ENCODE assay signal across 6 cellular contexts in the genomic region with DNA sequence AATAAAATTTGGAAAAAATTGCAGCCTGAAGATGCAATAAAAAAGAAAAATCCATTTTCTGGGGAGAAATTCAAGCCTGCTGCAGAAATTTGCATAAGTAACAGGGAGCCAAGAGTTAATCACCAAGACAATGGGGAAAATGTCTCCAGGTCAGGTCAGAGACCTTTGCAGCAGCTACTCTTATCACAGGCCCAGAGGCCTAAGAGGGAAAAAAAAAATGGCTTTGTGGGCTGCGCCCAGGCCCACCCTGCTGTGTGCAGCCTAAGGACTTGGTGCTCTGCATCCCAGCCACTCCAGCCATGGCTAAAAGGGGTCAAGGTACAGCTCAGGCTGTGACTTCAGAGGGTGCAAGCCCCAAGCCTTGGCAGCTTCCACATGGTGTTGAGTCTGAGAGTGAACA.
DNase-seq lines count a peak whose midpoint lies in the region; ATAC-seq and TF ChIP-seq lines count a peak whose summit lies in the region.
"Not testable (repeated sequence)": the region's sequence is repeated elsewhere in the genome, so short reads cannot be mapped to it uniquely, and the experiment has no call there.

No MANE protein-coding gene starts in this region.

- ATAC-seq in WTC11, result peak; percentile 92

- not testable (repeated sequence) for H3K23ac ChIP-seq in H9 (ENCODE audit: insufficient read length, low read depth, low read length)

- H3K18ac ChIP-seq in H9 (ENCODE audit: insufficient read length, low read depth, low read length), result not testable (repeated sequence)

- not testable (repeated sequence) for H3K4me3 Mint-ChIP-seq in H9, WTC11, endodermal cell, neural progenitor cell

- not testable (repeated sequence) for H3K4ac ChIP-seq in H9 (ENCODE audit: low read depth, low read length)

- DNase-seq in ELF-1 (ENCODE audit: low read depth, low spot score), result peak; percentile 66
- peak; percentile 57 for DNase-seq in H9
- DNase-seq in WTC11 (ENCODE audit: low spot score), result peak; percentile 14
- peak; percentile 61 for DNase-seq in endodermal cell
- DNase-seq in iPS DF 19.7 (ENCODE audit: low read depth, low spot score), result peak; percentile 23
- peak; percentile 9 for DNase-seq in neural progenitor cell (ENCODE audit: low spot score)

- not testable (repeated sequence) for H3K36me3 ChIP-seq in endodermal cell (ENCODE audit: control insufficient read depth, insufficient read depth, low read length); neural progenitor cell

- H3K4me3 ChIP-seq in endodermal cell (ENCODE audit: low read length), result peak overlapping the region; percentile 16
- H3K4me3 ChIP-seq in neural progenitor cell, result not testable (repeated sequence)

- not testable (repeated sequence) for H4K20me1 ChIP-seq in H9 (ENCODE audit: control insufficient read depth, insufficient read depth, insufficient read length); neural progenitor cell (ENCODE audit: low read depth)

- not testable (repeated sequence) for H2AK5ac ChIP-seq in H9 (ENCODE audit: insufficient read length, low read length)

- no CpG with 5 or more reads among the region's 1 CpG for WGBS in H9 (ENCODE audit: extremely low coverage, insufficient read length, low lambda C conversion rate)
- 86% methylated on average over 1 of the region's 1 CpG; no CpG with 5 or more reads in 1 of the 2 experiments for WGBS in endodermal cell (ENCODE audit: insufficient coverage in 1 of 2, insufficient read length in 1 of 2), 2 experiments

- not testable (repeated sequence) for H4K91ac ChIP-seq in H9 (ENCODE audit: insufficient read length, low read depth, low read length)

- not testable (repeated sequence) for H2BK20ac ChIP-seq in H9 (ENCODE audit: low read depth, low read length, poor library complexity, severe bottlenecking)

- peaks cover 0 to 10% (median 2%) of the 10 kb centered on the region in 3 experiments; a peak in 1 of 7 replicates for H3K36me3 Mint-ChIP-seq in H9 (ENCODE audit: insufficient read depth in 1 of 3, low read depth in 3 of 3)
- H3K36me3 Mint-ChIP-seq in WTC11; endodermal cell (ENCODE audit: low read depth); neural progenitor cell: not testable (repeated sequence)

- H2BK15ac ChIP-seq in H9 (ENCODE audit: low read depth, low read length), result not testable (repeated sequence)

- H3T11ph ChIP-seq in H9 (ENCODE audit: low read length), result not testable (repeated sequence)

- not testable (repeated sequence) for H3K79me2 ChIP-seq in H9 (ENCODE audit: insufficient read depth, low read length); neural progenitor cell (ENCODE audit: low read depth)

- not testable (repeated sequence) for H3K56ac ChIP-seq in H9 (ENCODE audit: insufficient read length, low read depth, low read length)

- H3F3A ChIP-seq in neural progenitor cell (ENCODE audit: low read depth), result not testable (repeated sequence)

- not testable (repeated sequence) for H3K27ac ChIP-seq in H9 (ENCODE audit: insufficient read length, low read depth, low read length); endodermal cell (ENCODE audit: low read depth, low read length); neural progenitor cell

- not testable (repeated sequence) for H4K5ac ChIP-seq in H9 (ENCODE audit: insufficient read length, low read depth, low read length)

- not testable (repeated sequence) for H2BK120ac ChIP-seq in H9 (ENCODE audit: low read depth, low read length, poor library complexity, severe bottlenecking)

- H2BK5ac ChIP-seq in H9 (ENCODE audit: insufficient read length, low read length), result not testable (repeated sequence)

- not testable (repeated sequence) for H3K9me3 Mint-ChIP-seq in H9, neural progenitor cell
- H3K9me3 Mint-ChIP-seq in WTC11, result peaks cover 18% of the 10 kb centered on the region
- H3K9me3 Mint-ChIP-seq in endodermal cell, result peaks cover 13% of the 10 kb centered on the region

- TF ChIP-seq CTCF in H9 (conservative IDR thresholded peaks at IDR 0.05); WTC11 (IDR thresholded peaks at IDR 0.05); endodermal cell (conservative IDR thresholded peaks at IDR 0.05); neural progenitor cell (IDR thresholded peaks at IDR 0.05): not testable (repeated sequence)

- H3K23me2 ChIP-seq in H9 (ENCODE audit: insufficient read length, low read depth, low read length, poor library complexity, severe bottlenecking), result not testable (repeated sequence)

- H3K79me1 ChIP-seq in H9 (ENCODE audit: insufficient read depth, low read depth, low read length, poor library complexity, severe bottlenecking), result not testable (repeated sequence)

- H3K27ac Mint-ChIP-seq in H9, result peak overlapping the region in 2 of 3 experiments; percentile 63 to 67; a peak in 4 of 7 replicates
- H3K27ac Mint-ChIP-seq in WTC11, neural progenitor cell: not testable (repeated sequence)
- peak overlapping the region; percentile 34 for H3K27ac Mint-ChIP-seq in endodermal cell

- H4K8ac ChIP-seq in H9 (replicated peaks; ENCODE audit: insufficient read length, low read depth, low read length), result not testable (repeated sequence)

- not testable (repeated sequence) for H3K27me3 Mint-ChIP-seq in H9 (ENCODE audit: low read depth); WTC11 (ENCODE audit: low read depth); endodermal cell (ENCODE audit: insufficient read depth); neural progenitor cell (ENCODE audit: insufficient read depth, low read depth)

- H3K9ac ChIP-seq in H9 (ENCODE audit: extremely low read depth, insufficient read length, low read length); endodermal cell (ENCODE audit: extremely low read depth, low read length, poor library complexity, severe bottlenecking); neural progenitor cell: not testable (repeated sequence)

- H3K27me3 ChIP-seq in H9 (ENCODE audit: insufficient read depth, low read length); endodermal cell (ENCODE audit: control insufficient read depth, insufficient read depth, low read length, poor library complexity, severe bottlenecking); neural progenitor cell: not testable (repeated sequence)

- not testable (repeated sequence) for H2AFZ ChIP-seq in H9 (ENCODE audit: low read length); neural progenitor cell (replicated peaks)

- H3K9me3 ChIP-seq in H9 (ENCODE audit: control insufficient read depth, low read depth, low read length); endodermal cell (ENCODE audit: control insufficient read depth, low read length); neural progenitor cell (ENCODE audit: low read depth): not testable (repeated sequence)

- not testable (repeated sequence) for H2BK12ac ChIP-seq in H9 (ENCODE audit: insufficient read length, low read depth, low read length)

- CTCF ChIA-PET in WTC11 (lab: Charles Lee), result not testable (repeated sequence)

- H3K14ac ChIP-seq in H9 (ENCODE audit: insufficient read depth, low read length), result not testable (repeated sequence)

- not testable (repeated sequence) for H3K4me2 ChIP-seq in H9 (ENCODE audit: insufficient read depth, insufficient read length, low read length); neural progenitor cell

- H3K4me1 Mint-ChIP-seq in H9, result peaks cover 33 to 40% of the 10 kb centered on the region in 2 experiments
- peaks cover 23% of the 10 kb centered on the region for H3K4me1 Mint-ChIP-seq in WTC11
- peaks cover 15% of the 10 kb centered on the region for H3K4me1 Mint-ChIP-seq in endodermal cell
- not testable (repeated sequence) for H3K4me1 Mint-ChIP-seq in neural progenitor cell

- POLR2A ChIA-PET in WTC11 (lab: Charles Lee), result not testable (repeated sequence)

- not testable (repeated sequence) for H3K4me1 ChIP-seq in H9 (ENCODE audit: insufficient read depth, low read length); endodermal cell (ENCODE audit: control insufficient read depth, insufficient read depth, low read length); neural progenitor cell

Comparison
In these comparisons a context has a peak if more than half of its experiments do, and no peak if none do; other contexts are left out.
1. DNase-seq: peak in every context shown above with its lines; median percentile 66 in ELF-1; 61 in endodermal cell; 57 in H9; 23 in iPS DF 19.7; 14 in WTC11; 9 in neural progenitor cell.